In genomic region chr5:149631506-149631905, GRCh38 we compare ENCODE assay signal across 11 cellular contexts.
"Had no signal": no experiment of that assay in that cellular context is flagged by ENCODE, and none has a peak within 500 bp of the region (broad histone marks: within the 10 kb centered on the region; RNA-seq: fewer than 3 reads in every experiment).

No MANE protein-coding gene starts in this region.

- H3K27ac Mint-ChIP-seq: activated CD4-positive, alpha-beta memory T cell treated with anti-CD3 and anti-CD28 coated beads for 36 hours; activated naive CD8-positive, alpha-beta T cell; nephron had no signal

- H3K36me3 Mint-ChIP-seq: activated CD4-positive, alpha-beta memory T cell treated with anti-CD3 and anti-CD28 coated beads for 36 hours; activated naive CD8-positive, alpha-beta T cell had no signal

- H3K9me3 Mint-ChIP-seq: activated CD4-positive, alpha-beta memory T cell treated with anti-CD3 and anti-CD28 coated beads for 36 hours; activated T-cell treated with anti-CD3 and anti-CD28 coated beads, Interleukin-2, amount 50 U/mL, for 4 hours; nephron had no signal

- DNase-seq: activated CD4-positive, alpha-beta memory T cell treated with anti-CD3 and anti-CD28 coated beads for 36 hours; activated CD4-positive, alpha-beta T cell treated with anti-CD3 and anti-CD28 coated beads for 1 hour; activated gamma-delta T cell; activated T-cell treated with anti-CD3 and anti-CD28 coated beads, Interleukin-2, amount 50 U/mL, for 4 hours; amygdala; brain microvascular endothelial cell; cerebellar nuclear complex; glutamatergic neuron; trophoblast cell had no signal

- H3K27me3 ChIP-seq: brain microvascular endothelial cell had no signal

- H3K27me3 Mint-ChIP-seq: activated CD4-positive, alpha-beta memory T cell treated with anti-CD3 and anti-CD28 coated beads for 36 hours; activated naive CD8-positive, alpha-beta T cell had no signal

- H3K36me3 ChIP-seq: brain microvascular endothelial cell had no signal

- H3K4me3 Mint-ChIP-seq: activated CD4-positive, alpha-beta memory T cell treated with anti-CD3 and anti-CD28 coated beads for 36 hours; activated naive CD8-positive, alpha-beta T cell; activated T-cell treated with anti-CD3 and anti-CD28 coated beads, Interleukin-2, amount 50 U/mL, for 4 hours; nephron had no signal
